23 cellular contexts compared by ENCODE assay signal in the genomic region with DNA sequence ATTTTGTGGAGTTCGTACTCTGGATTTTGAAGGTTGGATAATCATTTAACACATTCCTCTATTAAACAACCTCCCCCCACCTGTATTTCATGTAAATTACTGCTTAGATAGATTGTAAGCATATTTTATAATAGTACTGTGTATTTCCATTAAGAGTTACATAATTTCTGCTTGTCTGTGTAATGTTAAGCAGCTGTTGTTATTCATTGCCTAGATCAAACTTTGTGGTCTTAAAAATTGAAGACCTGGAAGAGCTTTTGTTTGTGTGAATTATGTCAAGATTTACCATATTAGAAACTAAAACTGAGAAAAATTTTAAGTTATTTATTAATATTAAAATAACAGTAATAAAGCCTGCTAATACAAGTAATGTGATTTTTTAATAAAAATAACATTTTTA.
"Had no signal": no experiment of that assay in that cellular context is flagged by ENCODE, and none has a peak within 500 bp of the region (broad histone marks: within the 10 kb centered on the region; RNA-seq: fewer than 3 reads in every experiment).

No MANE protein-coding gene starts in this region.

- H3K27me3 Mint-ChIP-seq: activated CD4-positive, alpha-beta T cell treated with anti-CD3 and anti-CD28 coated beads, Interleukin-2, amount 10 ng/mL, durations not matched to agents 24 days and 14 days; activated CD8-positive, alpha-beta T cell treated with anti-CD3 and anti-CD28 coated beads for 36 hours; activated naive CD4-positive, alpha-beta T cell treated with anti-CD3 and anti-CD28 coated beads, Interleukin-2, amount 50 U/mL, for 24 hours; progenitor cell of endocrine pancreas; stimulated activated naive CD8-positive, alpha-beta T cell treated with anti-CD3 and anti-CD28 coated beads, Interleukin-15, Interleukin-2, amounts not matched to agents 100 ng/mL and 50 ng/mL, for 24 hours had no signal

- H3K27ac Mint-ChIP-seq: activated CD4-positive, alpha-beta T cell treated with anti-CD3 and anti-CD28 coated beads, Interleukin-2, amount 10 ng/mL, durations not matched to agents 24 days and 14 days; activated CD8-positive, alpha-beta T cell treated with anti-CD3 and anti-CD28 coated beads for 36 hours; activated naive CD4-positive, alpha-beta T cell treated with anti-CD3 and anti-CD28 coated beads, Interleukin-2, amount 50 U/mL, for 24 hours; activated T-helper 1 cell treated with anti-CD3 and anti-CD28 coated beads, Interleukin-12 subunit alpha, Interleukin-12 subunit beta, Interleukin-2, Interleukin-4 antibody, amounts not matched to agents 30 ng/mL and 10 ng/mL and 1 ng/mL, durations not matched to agents 14 hours and 24 hours and 36 hours; progenitor cell of endocrine pancreas; stimulated activated naive CD8-positive, alpha-beta T cell treated with anti-CD3 and anti-CD28 coated beads, Interleukin-15, Interleukin-2, amounts not matched to agents 100 ng/mL and 50 ng/mL, for 24 hours; T-helper 1 cell treated with Interleukin-12 subunit alpha and Interleukin-12 subunit beta and Interleukin-4 antibody, amounts not matched to agents 30 μg/mL and 1 μg/mL, for 36 hours had no signal

- H3K27ac ChIP-seq: ascending aorta, brain microvascular endothelial cell, tibial artery, VCaP had no signal

- H3K9me3 ChIP-seq: adrenal gland, ascending aorta, tibial artery had no signal

- H3K4me3 Mint-ChIP-seq: activated CD4-positive, alpha-beta T cell treated with anti-CD3 and anti-CD28 coated beads, Interleukin-2, amount 10 ng/mL, durations not matched to agents 24 days and 14 days; activated CD8-positive, alpha-beta T cell treated with anti-CD3 and anti-CD28 coated beads for 36 hours; activated naive CD4-positive, alpha-beta T cell treated with anti-CD3 and anti-CD28 coated beads, Interleukin-2, amount 50 U/mL, for 24 hours; activated T-helper 1 cell treated with anti-CD3 and anti-CD28 coated beads, Interleukin-12 subunit alpha, Interleukin-12 subunit beta, Interleukin-2, Interleukin-4 antibody, amounts not matched to agents 30 ng/mL and 10 ng/mL and 1 ng/mL, durations not matched to agents 14 hours and 24 hours and 36 hours; neural crest cell; stimulated activated naive CD8-positive, alpha-beta T cell treated with anti-CD3 and anti-CD28 coated beads, Interleukin-15, Interleukin-2, amounts not matched to agents 100 ng/mL and 50 ng/mL, for 24 hours; T-helper 1 cell treated with Interleukin-12 subunit alpha and Interleukin-12 subunit beta and Interleukin-4 antibody, amounts not matched to agents 30 μg/mL and 1 μg/mL, for 36 hours had no signal

- H3K4me3 ChIP-seq: adrenal gland, ascending aorta, tibial artery had no signal

- ATAC-seq: activated CD4-positive, CD25-positive, alpha-beta regulatory T cell treated with anti-CD3 and anti-CD28 coated beads, Interleukin-2, amount 50 U/mL, for 24 hours; activated CD8-positive, alpha-beta T cell treated with anti-CD3 and anti-CD28 coated beads for 36 hours had no signal

- H3K36me3 ChIP-seq: adrenal gland, ascending aorta, brain microvascular endothelial cell, tibial artery had no signal

- H3K27me3 ChIP-seq: adrenal gland, ascending aorta, brain microvascular endothelial cell, tibial artery had no signal

- H3K9me3 Mint-ChIP-seq: activated CD4-positive, alpha-beta T cell treated with anti-CD3 and anti-CD28 coated beads, Interleukin-2, amount 10 ng/mL, durations not matched to agents 24 days and 14 days; activated naive CD4-positive, alpha-beta T cell treated with anti-CD3 and anti-CD28 coated beads, Interleukin-2, amount 50 U/mL, for 24 hours; activated T-helper 1 cell treated with anti-CD3 and anti-CD28 coated beads, Interleukin-12 subunit alpha, Interleukin-12 subunit beta, Interleukin-2, Interleukin-4 antibody, amounts not matched to agents 30 ng/mL and 10 ng/mL and 1 ng/mL, durations not matched to agents 14 hours and 24 hours and 36 hours; stimulated activated naive CD8-positive, alpha-beta T cell treated with anti-CD3 and anti-CD28 coated beads, Interleukin-15, Interleukin-2, amounts not matched to agents 100 ng/mL and 50 ng/mL, for 24 hours; T-helper 1 cell treated with Interleukin-12 subunit alpha and Interleukin-12 subunit beta and Interleukin-4 antibody, amounts not matched to agents 30 μg/mL and 1 μg/mL, for 36 hours had no signal

- DNase-seq: activated CD4-positive, alpha-beta T cell treated with anti-CD3 and anti-CD28 coated beads, Interleukin-2, amount 10 ng/mL, durations not matched to agents 24 days and 14 days; activated CD8-positive, alpha-beta T cell treated with anti-CD3 and anti-CD28 coated beads for 36 hours; activated gamma-delta T cell; adrenal gland; brain microvascular endothelial cell; central memory CD4-positive, alpha-beta T cell; dermis blood vessel endothelial cell; effector CD8-positive, alpha-beta T cell; glutamatergic neuron; hypothalamus; occipital lobe; stimulated activated CD4-positive, alpha-beta T cell treated with anti-CD3 and anti-CD28 coated beads, Interleukin-12 subunit alpha, Interleukin-12 subunit beta, amount 100 ng/mL, for 4 hours; stimulated activated CD4-positive, alpha-beta T cell treated with anti-CD3 and anti-CD28 coated beads, Interleukin-1b, Interleukin-23, amount 100 ng/mL, for 48 hours; tibial artery had no signal
